ENCODE assay signal across 7 cellular contexts in the genomic region with DNA sequence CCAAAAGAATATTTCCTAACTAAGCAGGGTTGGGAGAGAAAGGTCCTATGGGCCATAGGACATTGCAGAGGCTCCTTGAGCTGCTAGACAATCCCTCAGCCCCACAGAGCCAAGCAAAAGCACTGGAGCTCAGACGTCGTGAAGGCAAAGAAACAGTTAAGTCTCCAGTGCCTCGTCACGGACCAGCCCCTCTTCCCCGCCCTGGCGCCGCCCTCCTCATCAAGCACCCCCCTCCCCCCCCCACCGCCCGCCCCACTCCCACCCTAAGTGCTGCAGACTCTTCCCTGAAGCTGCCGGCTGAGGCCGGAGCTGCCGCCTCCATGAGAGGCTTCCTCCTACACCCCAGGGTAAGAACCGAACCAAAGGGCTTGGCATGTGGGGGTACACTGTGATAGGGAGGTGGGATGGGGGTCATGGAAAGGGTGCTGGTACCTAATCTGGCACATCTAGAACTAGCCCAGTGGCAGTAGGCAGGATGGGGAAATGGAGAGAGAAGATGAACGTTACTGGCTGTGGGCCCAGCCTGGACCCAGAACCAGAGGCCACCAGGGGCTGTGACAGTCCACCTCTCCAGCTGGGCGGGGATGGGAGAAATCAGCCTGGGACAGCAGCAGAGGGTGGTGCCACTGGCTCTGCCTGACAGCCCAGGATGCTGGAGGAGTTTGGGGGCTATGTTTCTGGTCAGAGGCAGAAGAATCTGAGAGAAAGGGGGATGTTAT. TPM values are rescaled to one million over a fixed set of nuclear protein-coding genes. Genes with fewer than 3 reads are reported as not detected.
DNase-seq lines count a peak whose midpoint lies in the region; ATAC-seq, FAIRE-seq and TF ChIP-seq lines count a peak whose summit lies in the region.

A gene (plus strand): TSS at position 255 of the 719 bp plus-strand sequence. CDS start 3,866 bp downstream, outside the sequence.

- H3K9me3 ChIP-seq in H9 (ENCODE audit: control insufficient read depth, low read depth, low read length) (no peaks in the 10 kb centered on the region), OCI-LY7 (ENCODE audit: low read length) (no peaks in the 10 kb centered on the region), endothelial cell of umbilical vein (replicated peaks; ENCODE audit: control insufficient read depth, insufficient read depth, low read length) (no peaks in the 10 kb centered on the region), mesodermal cell (ENCODE audit: control insufficient read depth, low read length) (no peaks in the 10 kb centered on the region), transverse colon (no peaks in the 10 kb centered on the region)

- H3K23ac ChIP-seq in H9 (ENCODE audit: insufficient read length, low read depth, low read length): no peak within 1 kb of the TSS

- no peak within 1 kb of the TSS for H3K4ac ChIP-seq in H9 (ENCODE audit: low read depth, low read length)

- H3K4me2 ChIP-seq in H9 (ENCODE audit: insufficient read depth, insufficient read length, low read length) (peak within 1 kb of the TSS; percentile 74), OCI-LY7 (ENCODE audit: low read length) (peak within 1 kb of the TSS; percentile 82), endothelial cell of umbilical vein (ENCODE audit: insufficient read depth, low read length) (peak within 1 kb of the TSS; percentile 72)

- peaks cover 37 to 54% of the 10 kb centered on the region in 2 experiments for H3K4me1 Mint-ChIP-seq in H9

- H3K4me1 ChIP-seq in H9 (ENCODE audit: insufficient read depth, low read length) (peaks cover 3% of the 10 kb centered on the region; the same call in 1 of the 2 replicates), OCI-LY7 (ENCODE audit: insufficient read depth, low read length, poor library complexity, severe bottlenecking) (peaks cover 35% of the 10 kb centered on the region), endothelial cell of umbilical vein (ENCODE audit: control insufficient read depth, extremely low read depth, insufficient read depth, low read length) (peaks cover 21% of the 10 kb centered on the region), mesodermal cell (ENCODE audit: control insufficient read depth, insufficient read depth, low read length, poor library complexity, severe bottlenecking) (peaks cover 25% of the 10 kb centered on the region), transverse colon (peaks cover 4 to 39% (median 13%) of the 10 kb centered on the region in 4 donors)

- no peak within 1 kb of the TSS for H2BK15ac ChIP-seq in H9 (ENCODE audit: low read depth, low read length)

- no peak for TF ChIP-seq CTCF in H9 (conservative IDR thresholded peaks at IDR 0.05)
- no peak for TF ChIP-seq CTCF in OCI-LY7 (conservative IDR thresholded peaks at IDR 0.05; ENCODE audit: low read length)
- TF ChIP-seq CTCF in endothelial cell of umbilical vein (IDR thresholded peaks at IDR 0.05; ENCODE audit: extremely low read depth in 1 of 2, insufficient read depth in 1 of 2, low read depth in 1 of 2, low read length in 2 of 2): no peak
- no peak for TF ChIP-seq CTCF in transverse colon (IDR thresholded peaks at IDR 0.05)

- H3K27me3 ChIP-seq in H9 (ENCODE audit: insufficient read depth, low read length) (peaks cover 9% of the 10 kb centered on the region; the same call in 1 of the 2 replicates), endothelial cell of umbilical vein (ENCODE audit: control insufficient read depth in 2 of 2, insufficient read depth in 2 of 2, low read length in 2 of 2) (peaks cover 0 to 6% of the 10 kb centered on the region in 2 experiments), transverse colon (peaks cover 8% of the 10 kb centered on the region)

- no peak within 1 kb of the TSS for H4K8ac ChIP-seq in H9 (replicated peaks; ENCODE audit: insufficient read length, low read depth, low read length)

- H3K79me2 ChIP-seq in H9 (ENCODE audit: insufficient read depth, low read length): no peaks in the 10 kb centered on the region
- H3K79me2 ChIP-seq in OCI-LY7 (ENCODE audit: insufficient read depth, low read depth, low read length): no peaks in the 10 kb centered on the region
- no peaks in the 10 kb centered on the region for H3K79me2 ChIP-seq in endothelial cell of umbilical vein (ENCODE audit: control insufficient read depth, insufficient read depth, low read length)

- H3K9ac ChIP-seq in H9 (ENCODE audit: extremely low read depth, insufficient read length, low read length): no peak within 1 kb of the TSS
- no peak within 1 kb of the TSS for H3K9ac ChIP-seq in endothelial cell of umbilical vein (replicated peaks; ENCODE audit: extremely low read depth, insufficient read depth, low read length)

- H3K36me3 ChIP-seq in OCI-LY7 (ENCODE audit: insufficient read depth, low read length): no peaks in the 10 kb centered on the region
- H3K36me3 ChIP-seq in endothelial cell of umbilical vein (ENCODE audit: control insufficient read depth in 2 of 2, extremely low read depth in 1 of 2, insufficient read depth in 2 of 2, low read length in 2 of 2): no peaks in the 10 kb centered on the region
- peaks cover 24% of the 10 kb centered on the region for H3K36me3 ChIP-seq in mesodermal cell (ENCODE audit: control insufficient read depth, insufficient read depth, low read length)
- no peaks in the 10 kb centered on the region for H3K36me3 ChIP-seq in transverse colon

- TF ChIP-seq EP300 in transverse colon (IDR thresholded peaks at IDR 0.05; ENCODE audit: low read depth): no peak

- H3T11ph ChIP-seq in H9 (ENCODE audit: low read length): no peak within 1 kb of the TSS

- no peak for ATAC-seq in activated CD4-positive, CD25-positive, alpha-beta regulatory T cell treated with anti-CD3 and anti-CD28 coated beads, Interleukin-2, amount 50 U/mL, for 24 hours
- no peak for ATAC-seq in HG02763 (IDR thresholded peaks at IDR 0.05; ENCODE audit: unreplicated experiment)

- H3K27ac ChIP-seq in H9 (ENCODE audit: insufficient read length, low read depth, low read length) (no peak within 1 kb of the TSS), OCI-LY7 (ENCODE audit: low read depth, low read length, poor library complexity, severe bottlenecking) (peak within 1 kb of the TSS; percentile 9), endothelial cell of umbilical vein (ENCODE audit: insufficient read depth, low read depth, low read length) (no peak within 1 kb of the TSS), mesodermal cell (ENCODE audit: low read depth, low read length, severe bottlenecking) (peak within 1 kb of the TSS; percentile 89), transverse colon (peak within 1 kb of the TSS; percentile 74 to 88 (median 81))

- dilution Hi-C loops in endothelial cell of umbilical vein (cut with MboI; ENCODE audit: extremely low pct_ligation_motif_present, low sequenced_read_pairs): no loop called here

- FAIRE-seq in endothelial cell of umbilical vein (lab: Jason Lieb, UNC): no peak

- H2BK120ac ChIP-seq in H9 (ENCODE audit: low read depth, low read length, poor library complexity, severe bottlenecking): no peak within 1 kb of the TSS

- H4K20me1 ChIP-seq in H9 (ENCODE audit: control insufficient read depth, insufficient read depth, insufficient read length) (no peaks in the 10 kb centered on the region), OCI-LY7 (ENCODE audit: insufficient read depth, low read length) (no peaks in the 10 kb centered on the region), endothelial cell of umbilical vein (replicated peaks; ENCODE audit: control insufficient read depth, extremely low read depth, insufficient read depth, low read length) (no peaks in the 10 kb centered on the region)

- H3K79me1 ChIP-seq in H9 (ENCODE audit: insufficient read depth, low read depth, low read length, poor library complexity, severe bottlenecking): no peaks in the 10 kb centered on the region

- H2BK12ac ChIP-seq in H9 (ENCODE audit: insufficient read length, low read depth, low read length): no peak within 1 kb of the TSS

- H3K18ac ChIP-seq in H9 (ENCODE audit: insufficient read length, low read depth, low read length): no peak within 1 kb of the TSS

- no peaks in the 10 kb centered on the region for H3K9me3 Mint-ChIP-seq in H9

- in situ Hi-C loops in transverse colon (cut with MboI; ENCODE audit: low pct_ligation_motif_present in 1 of 4, low pct_unique_long_range_greater_than_20kb in 1 of 4, low sequenced_read_pairs in 3 of 4): no loop called here

- no peak within 1 kb of the TSS for H2BK20ac ChIP-seq in H9 (ENCODE audit: low read depth, low read length, poor library complexity, severe bottlenecking)

- H3K9me2 ChIP-seq in OCI-LY7 (ENCODE audit: insufficient read depth, low read length): no peaks in the 10 kb centered on the region

- H3K9me1 ChIP-seq in endothelial cell of umbilical vein (replicated peaks; ENCODE audit: control insufficient read depth, extremely low read depth, insufficient read depth, low read length): no peaks in the 10 kb centered on the region

- H3K14ac ChIP-seq in H9 (ENCODE audit: insufficient read depth, low read length): no peak within 1 kb of the TSS

- H2AFZ ChIP-seq in H9 (ENCODE audit: low read length) (no peak within 1 kb of the TSS), OCI-LY7 (ENCODE audit: low read length) (peak within 1 kb of the TSS; percentile 66), endothelial cell of umbilical vein (ENCODE audit: low read depth, low read length) (peak within 1 kb of the TSS; percentile 92)

- POLR2A ChIA-PET in OCI-LY7 (lab: Charles Lee): interaction anchor here (0.5 kb wide), 1 partner anchor 161 kb away, joined by 3 read pairs; no protein-coding TSS in a partner anchor
- POLR2A ChIA-PET in endothelial cell of umbilical vein (lab: Charles Lee): no interaction called here

- WGBS in H9 (ENCODE audit: extremely low coverage, insufficient read length, low lambda C conversion rate): no CpG with 5 or more reads among the region's 15 CpGs
- WGBS in mesodermal cell (ENCODE audit: insufficient coverage in 2 of 2), 2 experiments: 0% methylated on average over 2 to 3 of the region's 15 CpGs
- WGBS in transverse colon (ENCODE audit: low coverage in 1 of 2), 2 donors: 10% methylated on average over 9 of the region's 15 CpGs; no CpG with 5 or more reads in 1 of the 2 donors

- H4K91ac ChIP-seq in H9 (ENCODE audit: insufficient read length, low read depth, low read length): no peak within 1 kb of the TSS

- H3K27ac Mint-ChIP-seq in H9: peak within 1 kb of the TSS in 1 of 3 experiments; percentile 37; a peak in 2 of 7 replicates

- H3K36me3 Mint-ChIP-seq in H9 (ENCODE audit: insufficient read depth in 1 of 3, low read depth in 3 of 3): peaks cover 0 to 4% (median under 1%) of the 10 kb centered on the region in 3 experiments; a peak in 2 of 7 replicates

- DNase-seq in H9: peak; percentile 77
- DNase-seq in OCI-LY7 (ENCODE audit: low spot score): peak; percentile 70
- no peak for DNase-seq in endothelial cell of umbilical vein (ENCODE audit: low read depth, low spot score)
- peak; percentile 37 for DNase-seq in transverse colon

- H2AK5ac ChIP-seq in H9 (ENCODE audit: insufficient read length, low read length): no peak within 1 kb of the TSS

- no peak within 1 kb of the TSS for H2BK5ac ChIP-seq in H9 (ENCODE audit: insufficient read length, low read length)

- peaks cover 17% of the 10 kb centered on the region for H3K23me2 ChIP-seq in H9 (ENCODE audit: insufficient read length, low read depth, low read length, poor library complexity, severe bottlenecking)

- TF ChIP-seq POLR2A in endothelial cell of umbilical vein (IDR thresholded peaks at IDR 0.05; ENCODE audit: low read depth, low read length) (no peak), transverse colon (IDR thresholded peaks at IDR 0.05) (no peak)

- peaks cover 90% of the 10 kb centered on the region for H3K27me3 Mint-ChIP-seq in H9 (ENCODE audit: low read depth)

- H4K5ac ChIP-seq in H9 (ENCODE audit: insufficient read length, low read depth, low read length): no peak within 1 kb of the TSS

- BruUV-seq in OCI-LY7 (replicated peaks; lab: Mats Ljungman, UMichigan) (no TSS peak), endothelial cell of umbilical vein (replicated peaks; lab: Mats Ljungman, UMichigan) (no TSS peak)

- H3K56ac ChIP-seq in H9 (ENCODE audit: insufficient read length, low read depth, low read length): no peak within 1 kb of the TSS

- H3K4me3 Mint-ChIP-seq in H9: peak within 1 kb of the TSS; percentile 78 to 91

- H3K4me3 ChIP-seq in OCI-LY7 (ENCODE audit: low read depth, low read length, poor library complexity, severe bottlenecking): peak within 1 kb of the TSS; percentile 69
- peak within 1 kb of the TSS; percentile 18 to 32 (median 24) for H3K4me3 ChIP-seq in endothelial cell of umbilical vein (replicated peaks in 1 of 3; ENCODE audit: insufficient read depth in 1 of 3, low read depth in 1 of 3, low read length in 3 of 3)
- peak within 1 kb of the TSS; percentile 62 for H3K4me3 ChIP-seq in mesodermal cell (ENCODE audit: extremely low read depth, insufficient read depth, low read length, poor library complexity, severe bottlenecking)
- H3K4me3 ChIP-seq in transverse colon: peak within 1 kb of the TSS; percentile 25 to 52 (median 34)

- intact Hi-C loops in OCI-LY7 (cut with micrococcal nuclease; ENCODE audit: unreplicated experiment) (no loop called here), endothelial cell of umbilical vein (cut with micrococcal nuclease) (loop anchor here (10.0 kb wide), 1 partner anchor 227 kb away; a partner anchor contains a TSS), transverse colon (cut with DNase I; ENCODE audit: low total_unique reads) (no loop called here)

- CTCF ChIA-PET in OCI-LY7 (lab: Charles Lee; ENCODE audit: unreplicated experiment) (no interaction called here), endothelial cell of umbilical vein (lab: Charles Lee) (interaction anchor here (1.0 to 1.6 kb wide), 3 partner anchors 10 to 77 kb away, joined by 3 to 5 read pairs (median 3); no protein-coding TSS in a partner anchor)

RNA-seq across cellular contexts. Expression of the gene that starts here (rescaled TPM):
- 2.5 TPM in 2 replicates for total RNA-seq in H9 (2021)
- total RNA-seq in OCI-LY7 (2014; rRNA removed; shearing (Covaris generic)): 3.8 and 4.0 TPM in 2 replicates
- total RNA-seq in OCI-LY7 (2022): 2.7 and 3.3 TPM in 2 replicates
- 2.1 and 4.8 TPM in 2 replicates for total RNA-seq in endothelial cell of umbilical vein
- 0.68 and 0.78 TPM in 2 replicates for polyA plus RNA-seq in endothelial cell of umbilical vein
- polyA plus RNA-seq in endothelial cell of umbilical vein (2011; cell fraction: cytosol; rRNA removed): 0.87 TPM in 2 replicates
- 0.62 and 0.77 TPM in 2 replicates for polyA plus RNA-seq in endothelial cell of umbilical vein (2011; cell fraction: nucleus; rRNA removed)
- 1.6 and 4.4 TPM in 2 replicates for polyA plus RNA-seq in endothelial cell of umbilical vein (2012)
- polyA minus RNA-seq in endothelial cell of umbilical vein: 3.2 TPM in 2 replicates
- 1.8 TPM for polyA minus RNA-seq in endothelial cell of umbilical vein (2011; cell fraction: cytosol; rRNA and poly(A)+ RNA removed)
- polyA minus RNA-seq in endothelial cell of umbilical vein (2011; cell fraction: nucleus; rRNA and poly(A)+ RNA removed): 0.72 and 1.3 TPM in 2 replicates
- 12.5 TPM for polyA plus RNA-seq in mesodermal cell (2013, experiment 1 of 2)
- polyA plus RNA-seq in mesodermal cell (2013, experiment 2 of 2): 11.6 TPM
- 10 to 100 TPM in 2 of 4 donors, 1 to 10 TPM in 2; 6.3 to 14.6 (median 9.8) TPM for total RNA-seq in transverse colon

Comparison
In these comparisons a context has a peak if more than half of its experiments do, and no peak if none do; other contexts are left out.
1. H3K27ac ChIP-seq: peak in OCI-LY7 (single experiment), mesodermal cell (single experiment) and transverse colon (4 of 4); none in H9 (single experiment) and endothelial cell of umbilical vein (single experiment).
2. Peak in every context shown above with its lines, with median percentiles within 50 percentile points of each other: H3K4me2 ChIP-seq and H3K4me3 ChIP-seq.